Comparison of ENCODE assay signal across 25 cellular contexts in genomic region chr11:118199135-118199534, GRCh38. TPM values are rescaled to one million over a fixed set of nuclear protein-coding genes. Genes with fewer than 3 reads are reported as not detected.
A peak's percentile ranks its signal among the peaks of the same experiment; 100 is the strongest.
DNase-seq lines count a peak whose midpoint lies in the region; ATAC-seq and TF ChIP-seq lines count a peak whose summit lies in the region.
"Had no signal": no experiment of that assay in that cellular context is flagged by ENCODE, and none has a peak within 500 bp of the region (broad histone marks: within the 10 kb centered on the region; RNA-seq: fewer than 3 reads in every experiment).

No MANE protein-coding gene starts in this region.

- no peaks in the 10 kb centered on the region for H3K9me2 ChIP-seq in Karpas-422 (replicated peaks; ENCODE audit: insufficient read depth, low read length)

- no peaks in the 10 kb centered on the region for H3K9me3 Mint-ChIP-seq in activated naive CD4-positive, alpha-beta T cell treated with anti-CD3 and anti-CD28 coated beads, Interleukin-2, amount 50 U/mL, for 24 hours
- H3K9me3 Mint-ChIP-seq in central memory CD8-positive, alpha-beta T cell: no peaks in the 10 kb centered on the region
- H3K9me3 Mint-ChIP-seq: activated B cell treated with CpG ODN at 0.5 μM for 24 hours, endodermal cell, HFFc6 had no signal

- DNase-seq in activated naive CD4-positive, alpha-beta T cell treated with Interleukin-2 at 50 U/mL for 16 hours: no peak
- DNase-seq in Karpas-422 (no peak), smooth muscle cell (lab: John Stamatoyannopoulos, UW; ENCODE audit: unreplicated experiment) (no peak), iPS-NIHi11 (ENCODE audit: low spot score) (no peak), NCI-H510A treated with DMSO at 0.1 percent for 48 hours (lab: John Stamatoyannopoulos, UW) (no peak)
- DNase-seq in central memory CD8-positive, alpha-beta T cell (ENCODE audit: low spot score in 2 of 2): no peak
- DNase-seq: activated B cell treated with CpG ODN at 0.5 μM for 24 hours; activated CD8-positive, alpha-beta memory T cell treated with anti-CD3 and anti-CD28 coated beads for 24 hours; colonic mucosa; endodermal cell; esophagus squamous epithelium; HFFc6; NCI-H1092 treated with DMSO at 0.1 percent for 48 hours; NCI-H2029; NCI-H748 treated with DMSO at 0.1 percent for 48 hours; stomach; T1000; tibial artery had no signal

- H3K36me3 ChIP-seq in Karpas-422 (ENCODE audit: insufficient read depth, low read length) (no peaks in the 10 kb centered on the region), smooth muscle cell (ENCODE audit: low read depth) (no peaks in the 10 kb centered on the region)
- H3K36me3 ChIP-seq: colonic mucosa, esophagus squamous epithelium, tibial artery had no signal

- H3K4me3 Mint-ChIP-seq in activated naive CD4-positive, alpha-beta T cell treated with anti-CD3 and anti-CD28 coated beads, Interleukin-2, amount 50 U/mL, for 24 hours: peak overlapping the region; percentile 20
- no peak overlapping the region for H3K4me3 Mint-ChIP-seq in central memory CD8-positive, alpha-beta T cell
- H3K4me3 Mint-ChIP-seq: endodermal cell, HFFc6 had no signal

- H3K9me3 ChIP-seq in Karpas-422 (ENCODE audit: low read length): no peaks in the 10 kb centered on the region
- no peaks in the 10 kb centered on the region for H3K9me3 ChIP-seq in smooth muscle cell (replicated peaks; ENCODE audit: low read depth)
- H3K9me3 ChIP-seq: colonic mucosa, esophagus squamous epithelium, stomach, tibial artery had no signal

- H4K20me1 ChIP-seq in Karpas-422 (ENCODE audit: insufficient read depth, low read depth, low read length): no peaks in the 10 kb centered on the region
- no peaks in the 10 kb centered on the region for H4K20me1 ChIP-seq in smooth muscle cell (ENCODE audit: low read depth)
- H4K20me1 ChIP-seq: BLaER1 treated with 17β-estradiol and CSF1 and Interleukin-3, amounts not matched to agents 10 nM and 100 nM had no signal

- no peak for TF ChIP-seq CTCF in smooth muscle cell (IDR thresholded peaks at IDR 0.05; ENCODE audit: borderline replicate concordance, insufficient read depth, poor library complexity, severe bottlenecking)

- H3K27ac Mint-ChIP-seq in activated naive CD4-positive, alpha-beta T cell treated with anti-CD3 and anti-CD28 coated beads, Interleukin-2, amount 50 U/mL, for 24 hours: peak overlapping the region; percentile 93
- peak overlapping the region; percentile 64 for H3K27ac Mint-ChIP-seq in central memory CD8-positive, alpha-beta T cell (ENCODE audit: low read depth)
- H3K27ac Mint-ChIP-seq: activated B cell treated with CpG ODN at 0.5 μM for 24 hours, endodermal cell, HFFc6 had no signal

- no peak for ATAC-seq in central memory CD8-positive, alpha-beta T cell (replicated peaks; ENCODE audit: extremely low read depth, poor library complexity, severe bottlenecking)
- ATAC-seq in GM21737 (IDR thresholded peaks at IDR 0.05; ENCODE audit: unreplicated experiment): no peak
- ATAC-seq: sciatic nerve had no signal

- H3K27me3 Mint-ChIP-seq in activated naive CD4-positive, alpha-beta T cell treated with anti-CD3 and anti-CD28 coated beads, Interleukin-2, amount 50 U/mL, for 24 hours: no peaks in the 10 kb centered on the region
- no peaks in the 10 kb centered on the region for H3K27me3 Mint-ChIP-seq in central memory CD8-positive, alpha-beta T cell

- H3K4me3 ChIP-seq in Karpas-422 (ENCODE audit: low read length) (no peak overlapping the region), smooth muscle cell (no peak overlapping the region)
- H3K4me3 ChIP-seq: BLaER1 treated with 17β-estradiol and CSF1 and Interleukin-3, amounts not matched to agents 10 nM and 100 nM; colonic mucosa; tibial artery had no signal

- H3K4me1 Mint-ChIP-seq in activated naive CD4-positive, alpha-beta T cell treated with anti-CD3 and anti-CD28 coated beads, Interleukin-2, amount 50 U/mL, for 24 hours: peaks cover 11% of the 10 kb centered on the region
- H3K4me1 Mint-ChIP-seq in central memory CD8-positive, alpha-beta T cell: peaks cover 9% of the 10 kb centered on the region

- no peaks in the 10 kb centered on the region for H3K27me3 ChIP-seq in Karpas-422 (ENCODE audit: low read length)
- H3K27me3 ChIP-seq in smooth muscle cell (ENCODE audit: low read depth): peaks cover 35% of the 10 kb centered on the region
- H3K27me3 ChIP-seq: BLaER1 treated with 17β-estradiol and CSF1 and Interleukin-3, amounts not matched to agents 10 nM and 100 nM; colonic mucosa; esophagus squamous epithelium; stomach had no signal

- no peaks in the 10 kb centered on the region for H3K79me2 ChIP-seq in Karpas-422 (ENCODE audit: low read length)
- H3K79me2 ChIP-seq in smooth muscle cell (ENCODE audit: low read depth): no peaks in the 10 kb centered on the region

- H3K27ac ChIP-seq in Karpas-422 (ENCODE audit: low read length) (peak overlapping the region; percentile 61; the same call in 1 of the 2 replicates), smooth muscle cell (ENCODE audit: low read depth) (no peak overlapping the region)
- H3K27ac ChIP-seq: colonic mucosa, tibial artery had no signal

- H3K4me2 ChIP-seq in Karpas-422 (ENCODE audit: low read depth, low read length, poor library complexity, severe bottlenecking): no peak overlapping the region
- H3K4me2 ChIP-seq in smooth muscle cell: no peak overlapping the region

- peaks cover 10% of the 10 kb centered on the region for H3K36me3 Mint-ChIP-seq in activated naive CD4-positive, alpha-beta T cell treated with anti-CD3 and anti-CD28 coated beads, Interleukin-2, amount 50 U/mL, for 24 hours
- peaks cover 16% of the 10 kb centered on the region for H3K36me3 Mint-ChIP-seq in central memory CD8-positive, alpha-beta T cell (ENCODE audit: insufficient read depth)

- WGBS in smooth muscle cell (ENCODE audit: low lambda C conversion rate): 84% methylated on average over 6 of the region's 6 CpGs

- no peaks in the 10 kb centered on the region for H3F3A ChIP-seq in smooth muscle cell (ENCODE audit: low read depth)

- H3K9ac ChIP-seq in Karpas-422 (ENCODE audit: low read length) (no peak overlapping the region), smooth muscle cell (ENCODE audit: low read depth) (no peak overlapping the region)

- H2AFZ ChIP-seq in Karpas-422 (ENCODE audit: low read length) (no peak overlapping the region), smooth muscle cell (ENCODE audit: low read depth) (peak overlapping the region; percentile 46)

- peaks cover 23% of the 10 kb centered on the region for H3K4me1 ChIP-seq in Karpas-422 (ENCODE audit: low read length)
- no peaks in the 10 kb centered on the region for H3K4me1 ChIP-seq in smooth muscle cell (ENCODE audit: low read depth)
- H3K4me1 ChIP-seq: tibial artery had no signal

RNA-seq across cellular contexts. Expression of gene SCN2B, which starts 22.7 kb away (rescaled TPM):
- total RNA-seq in Karpas-422 (2014; rRNA removed; shearing (Covaris generic); ENCODE audit: low replicate concordance): 0.25 TPM in 1 of 2 replicates, not detected in the other
- total RNA-seq in smooth muscle cell: 0.13 and 0.40 TPM in 2 replicates
- polyA plus RNA-seq in smooth muscle cell: 0.22 and 0.31 TPM in 2 replicates
- total RNA-seq: activated B cell treated with CpG ODN at 0.5 μM for 24 hours, HFFc6, mononuclear cell had no signal

RNA-seq across cellular contexts. Expression of gene JAML, which starts 25.7 kb away (rescaled TPM):
- total RNA-seq in Karpas-422 (2014; rRNA removed; shearing (Covaris generic); ENCODE audit: low replicate concordance): 5.4 and 9.1 TPM in 2 replicates
- total RNA-seq in smooth muscle cell: not detected in 2 replicates
- not detected in 2 replicates for polyA plus RNA-seq in smooth muscle cell
- total RNA-seq: G401, HFFc6 had no signal
- polyA plus RNA-seq: AG04450 had no signal

RNA-seq across cellular contexts. Expression of gene SCN4B, which starts 46.5 kb away (rescaled TPM):
- total RNA-seq in Karpas-422 (2014; rRNA removed; shearing (Covaris generic); ENCODE audit: low replicate concordance): not detected in 2 replicates
- total RNA-seq in smooth muscle cell: not detected in 2 replicates
- polyA plus RNA-seq in smooth muscle cell: not detected in 2 replicates
- total RNA-seq: activated B cell treated with CpG ODN at 0.5 μM for 24 hours, G401 had no signal

RNA-seq across cellular contexts. Expression of gene MPZL3, which starts 53.0 kb away (rescaled TPM):
- 2.7 and 7.0 TPM in 2 replicates for total RNA-seq in Karpas-422 (2014; rRNA removed; shearing (Covaris generic); ENCODE audit: low replicate concordance)
- total RNA-seq in smooth muscle cell: 7.7 and 9.0 TPM in 2 replicates
- 1.7 and 5.4 TPM in 2 replicates for polyA plus RNA-seq in smooth muscle cell
- total RNA-seq: G401 had no signal
